In genomic region chr6:40159865-40160264, GRCh38 we compare ENCODE assay signal across 39 cellular contexts.
"Had no signal": no experiment of that assay in that cellular context is flagged by ENCODE, and none has a peak within 500 bp of the region (broad histone marks: within the 10 kb centered on the region; RNA-seq: fewer than 3 reads in every experiment).

No MANE protein-coding gene starts in this region.

- H3K27me3 Mint-ChIP-seq: activated naive CD4-positive, alpha-beta T cell treated with anti-CD3 and anti-CD28 coated beads, Interleukin-2, amount 10 ng/mL, durations not matched to agents 7 days and 5 days; activated T-helper 17 cell treated with anti-CD3 and anti-CD28 coated beads, Interleukin-2, amount 50 U/mL, for 72 hours; brain had no signal

- H3K27ac Mint-ChIP-seq: activated naive CD4-positive, alpha-beta T cell treated with anti-CD3 and anti-CD28 coated beads for 36 hours; activated naive CD4-positive, alpha-beta T cell treated with anti-CD3 and anti-CD28 coated beads, Interleukin-2, amount 10 ng/mL, durations not matched to agents 7 days and 5 days; activated naive CD4-positive, alpha-beta T cell treated with anti-CD3 and anti-CD28 coated beads, Interleukin-2, amount 50 U/mL, for 24 hours; activated naive CD4-positive, alpha-beta T cell treated with anti-CD3 and anti-CD28 coated beads, Interleukin-2, amount 50 U/mL, for 72 hours; activated naive CD8-positive, alpha-beta T cell; activated naive CD8-positive, alpha-beta T cell treated with anti-CD3 and anti-CD28 coated beads for 36 hours; activated naive CD8-positive, alpha-beta T cell treated with anti-CD3 and anti-CD28 coated beads, Interleukin-2, amount 10 ng/mL, durations not matched to agents 7 days and 5 days; activated naive CD8-positive, alpha-beta T cell treated with anti-CD3 and anti-CD28 coated beads, Interleukin-2, amount 50 U/mL, for 24 hours; activated T-cell treated with anti-CD3 and anti-CD28 coated beads, Interleukin-2, amount 50 U/mL, for 24 hours; activated T-cell treated with anti-CD3 and anti-CD28 coated beads, Interleukin-2, amount 50 U/mL, for 72 hours; activated T-helper 1 cell treated with anti-CD3 and anti-CD28 coated beads, Interleukin-12 subunit alpha, Interleukin-12 subunit beta, Interleukin-2, Interleukin-4 antibody, amounts not matched to agents 30 ng/mL and 10 ng/mL and 1 ng/mL, durations not matched to agents 14 hours and 24 hours and 36 hours; activated T-helper 17 cell treated with anti-CD3 and anti-CD28 coated beads, Interleukin-2, amount 50 U/mL, for 72 hours; activated T-helper 2 cell treated with anti-CD3 and anti-CD28 coated beads, Interferon-gamma antibody, Interleukin-2, Interleukin-4, amounts not matched to agents 10 μg/mL and 5 μg/mL and 100 μg/mL, durations not matched to agents 14 hours and 24 hours and 36 hours; brain had no signal

- H3K27ac ChIP-seq: adrenal gland, ascending aorta, body of pancreas, brain microvascular endothelial cell, breast epithelium, cardiac muscle cell had no signal

- H3K27me3 ChIP-seq: ascending aorta, body of pancreas, brain microvascular endothelial cell, breast epithelium, cardiac muscle cell had no signal

- H3K4me3 Mint-ChIP-seq: activated naive CD4-positive, alpha-beta T cell treated with anti-CD3 and anti-CD28 coated beads for 36 hours; activated naive CD4-positive, alpha-beta T cell treated with anti-CD3 and anti-CD28 coated beads, Interleukin-2, amount 10 ng/mL, durations not matched to agents 7 days and 5 days; activated naive CD4-positive, alpha-beta T cell treated with anti-CD3 and anti-CD28 coated beads, Interleukin-2, amount 50 U/mL, for 24 hours; activated naive CD8-positive, alpha-beta T cell; activated naive CD8-positive, alpha-beta T cell treated with anti-CD3 and anti-CD28 coated beads for 36 hours; activated naive CD8-positive, alpha-beta T cell treated with anti-CD3 and anti-CD28 coated beads, Interleukin-2, amount 10 ng/mL, durations not matched to agents 7 days and 5 days; activated naive CD8-positive, alpha-beta T cell treated with anti-CD3 and anti-CD28 coated beads, Interleukin-2, amount 50 U/mL, for 24 hours; activated T-cell treated with anti-CD3 and anti-CD28 coated beads, Interleukin-2, amount 50 U/mL, for 24 hours; activated T-cell treated with anti-CD3 and anti-CD28 coated beads, Interleukin-2, amount 50 U/mL, for 4 hours; activated T-cell treated with anti-CD3 and anti-CD28 coated beads, Interleukin-2, amount 50 U/mL, for 72 hours; activated T-helper 1 cell treated with anti-CD3 and anti-CD28 coated beads, Interleukin-12 subunit alpha, Interleukin-12 subunit beta, Interleukin-2, Interleukin-4 antibody, amounts not matched to agents 30 ng/mL and 10 ng/mL and 1 ng/mL, durations not matched to agents 14 hours and 24 hours and 36 hours; activated T-helper 17 cell treated with anti-CD3 and anti-CD28 coated beads, Interleukin-2, amount 50 U/mL, for 72 hours; brain; central memory CD8-positive, alpha-beta T cell had no signal

- DNase-seq: activated effector memory CD4-positive, alpha-beta T cell treated with anti-CD3 and anti-CD28 coated beads, Interleukin-2, amount 50 U/mL, for 16 hours; activated effector memory CD4-positive, alpha-beta T cell treated with Interleukin-2 at 50 U/mL for 16 hours; activated gamma-delta T cell; activated gamma-delta T cell treated with Interleukin-2 at 50 U/mL for 16 hours; activated naive CD4-positive, alpha-beta T cell; activated naive CD4-positive, alpha-beta T cell treated with anti-CD3 and anti-CD28 coated beads for 36 hours; activated naive CD4-positive, alpha-beta T cell treated with anti-CD3 and anti-CD28 coated beads, Interleukin-2, amount 10 ng/mL, durations not matched to agents 7 days and 5 days; activated naive CD4-positive, alpha-beta T cell treated with anti-CD3 and anti-CD28 coated beads, Interleukin-2, amount 50 U/mL, for 16 hours; activated naive CD4-positive, alpha-beta T cell treated with Interleukin-2 at 50 U/mL for 16 hours; activated naive CD8-positive, alpha-beta T cell treated with anti-CD3 and anti-CD28 coated beads for 36 hours; activated naive CD8-positive, alpha-beta T cell treated with anti-CD3 and anti-CD28 coated beads, Interleukin-2, amount 10 ng/mL, durations not matched to agents 7 days and 5 days; activated naive CD8-positive, alpha-beta T cell treated with anti-CD3 and anti-CD28 coated beads, Interleukin-2, amount 50 U/mL, for 24 hours; activated T-cell treated with anti-CD3 and anti-CD28 coated beads, Interleukin-2, amount 50 U/mL, for 24 hours; activated T-cell treated with anti-CD3 and anti-CD28 coated beads, Interleukin-2, amount 50 U/mL, for 4 hours; activated T-cell treated with anti-CD3 and anti-CD28 coated beads, Interleukin-2, amount 50 U/mL, for 48 hours; activated T-cell treated with anti-CD3 and anti-CD28 coated beads, Interleukin-2, amount 50 U/mL, for 72 hours; adrenal gland; amniotic stem cell; amygdala; anterior cingulate cortex; aorta; body of pancreas; brain microvascular endothelial cell; caudate nucleus; central memory CD4-positive, alpha-beta T cell; cerebellar nuclear complex had no signal

- FAIRE-seq: astrocyte, bronchial epithelial cell had no signal

- H3K36me3 ChIP-seq: adrenal gland, ascending aorta, brain microvascular endothelial cell, breast epithelium, cardiac muscle cell had no signal

- H3K36me3 Mint-ChIP-seq: activated naive CD4-positive, alpha-beta T cell treated with anti-CD3 and anti-CD28 coated beads, Interleukin-2, amount 10 ng/mL, durations not matched to agents 7 days and 5 days; activated naive CD4-positive, alpha-beta T cell treated with anti-CD3 and anti-CD28 coated beads, Interleukin-2, amount 50 U/mL, for 24 hours; activated naive CD4-positive, alpha-beta T cell treated with anti-CD3 and anti-CD28 coated beads, Interleukin-2, amount 50 U/mL, for 72 hours; activated naive CD8-positive, alpha-beta T cell; activated naive CD8-positive, alpha-beta T cell treated with anti-CD3 and anti-CD28 coated beads for 36 hours; activated naive CD8-positive, alpha-beta T cell treated with anti-CD3 and anti-CD28 coated beads, Interleukin-2, amount 10 ng/mL, durations not matched to agents 7 days and 5 days; brain had no signal

- ATAC-seq: activated naive CD4-positive, alpha-beta T cell treated with anti-CD3 and anti-CD28 coated beads, Interleukin-2, amount 50 U/mL, for 72 hours; activated naive CD8-positive, alpha-beta T cell treated with anti-CD3 and anti-CD28 coated beads, Interleukin-2, amount 50 U/mL, for 24 hours; activated T-cell treated with anti-CD3 and anti-CD28 coated beads, Interleukin-2, amount 50 U/mL, for 4 hours; activated T-cell treated with anti-CD3 and anti-CD28 coated beads, Interleukin-2, amount 50 U/mL, for 72 hours; activated T-helper 17 cell treated with anti-CD3 and anti-CD28 coated beads, Interleukin-2, amount 50 U/mL, for 72 hours; body of pancreas had no signal

- H3K9me3 ChIP-seq: adrenal gland, body of pancreas, breast epithelium had no signal

- H3K4me1 ChIP-seq: adrenal gland, ascending aorta, breast epithelium had no signal

- H3K4me1 Mint-ChIP-seq: activated naive CD4-positive, alpha-beta T cell treated with anti-CD3 and anti-CD28 coated beads, Interleukin-2, amount 10 ng/mL, durations not matched to agents 7 days and 5 days; activated naive CD4-positive, alpha-beta T cell treated with anti-CD3 and anti-CD28 coated beads, Interleukin-2, amount 50 U/mL, for 24 hours; activated naive CD8-positive, alpha-beta T cell treated with anti-CD3 and anti-CD28 coated beads for 36 hours; activated naive CD8-positive, alpha-beta T cell treated with anti-CD3 and anti-CD28 coated beads, Interleukin-2, amount 10 ng/mL, durations not matched to agents 7 days and 5 days; activated naive CD8-positive, alpha-beta T cell treated with anti-CD3 and anti-CD28 coated beads, Interleukin-2, amount 50 U/mL, for 24 hours; activated T-helper 17 cell treated with anti-CD3 and anti-CD28 coated beads, Interleukin-2, amount 50 U/mL, for 72 hours; central memory CD8-positive, alpha-beta T cell had no signal

- H3K4me3 ChIP-seq: adrenal gland, ascending aorta, body of pancreas, breast epithelium, cardiac muscle cell had no signal

- H3K9me3 Mint-ChIP-seq: activated naive CD4-positive, alpha-beta T cell treated with anti-CD3 and anti-CD28 coated beads for 36 hours; activated naive CD4-positive, alpha-beta T cell treated with anti-CD3 and anti-CD28 coated beads, Interleukin-2, amount 10 ng/mL, durations not matched to agents 7 days and 5 days; activated naive CD4-positive, alpha-beta T cell treated with anti-CD3 and anti-CD28 coated beads, Interleukin-2, amount 50 U/mL, for 24 hours; activated naive CD4-positive, alpha-beta T cell treated with anti-CD3 and anti-CD28 coated beads, Interleukin-2, amount 50 U/mL, for 72 hours; activated naive CD8-positive, alpha-beta T cell treated with anti-CD3 and anti-CD28 coated beads for 36 hours; activated naive CD8-positive, alpha-beta T cell treated with anti-CD3 and anti-CD28 coated beads, Interleukin-2, amount 10 ng/mL, durations not matched to agents 7 days and 5 days; activated naive CD8-positive, alpha-beta T cell treated with anti-CD3 and anti-CD28 coated beads, Interleukin-2, amount 50 U/mL, for 24 hours; activated T-cell treated with anti-CD3 and anti-CD28 coated beads, Interleukin-2, amount 50 U/mL, for 24 hours; activated T-cell treated with anti-CD3 and anti-CD28 coated beads, Interleukin-2, amount 50 U/mL, for 4 hours; activated T-cell treated with anti-CD3 and anti-CD28 coated beads, Interleukin-2, amount 50 U/mL, for 72 hours; activated T-helper 1 cell treated with anti-CD3 and anti-CD28 coated beads, Interleukin-12 subunit alpha, Interleukin-12 subunit beta, Interleukin-2, Interleukin-4 antibody, amounts not matched to agents 30 ng/mL and 10 ng/mL and 1 ng/mL, durations not matched to agents 14 hours and 24 hours and 36 hours; activated T-helper 17 cell treated with anti-CD3 and anti-CD28 coated beads, Interleukin-2, amount 50 U/mL, for 72 hours; activated T-helper 2 cell treated with anti-CD3 and anti-CD28 coated beads, Interferon-gamma antibody, Interleukin-2, Interleukin-4, amounts not matched to agents 10 μg/mL and 5 μg/mL and 100 μg/mL, durations not matched to agents 14 hours and 24 hours and 36 hours; brain; central memory CD8-positive, alpha-beta T cell had no signal
